24 cellular contexts compared by ENCODE assay signal in genomic region chr13:59121507-59121906, GRCh38.
"Had no signal": no experiment of that assay in that cellular context is flagged by ENCODE, and none has a peak within 500 bp of the region (broad histone marks: within the 10 kb centered on the region; RNA-seq: fewer than 3 reads in every experiment).

No MANE protein-coding gene starts in this region.

- H3K4me2 ChIP-seq: KMS-11 had no signal

- ATAC-seq: SK-N-SH treated with all-trans-retinoic acid at 6 μM for 48 hours had no signal

- H3K4me3 ChIP-seq: SJSA1 had no signal

- H3K9me3 ChIP-seq: SJSA1 had no signal

- DNase-seq: activated B cell treated with CpG ODN at 0.5 μM for 24 hours; activated CD4-positive, alpha-beta T cell treated with anti-CD3 and anti-CD28 coated beads for 1 hour; activated CD4-positive, alpha-beta T cell treated with anti-CD3 and anti-CD28 coated beads, Interleukin-2, amount 10 ng/mL, durations not matched to agents 24 days and 14 days; activated CD4-positive, alpha-beta T cell treated with anti-CD3 and anti-CD28 coated beads, Interleukin-2, amount 50 U/mL, for 48 hours; activated CD8-positive, alpha-beta memory T cell treated with anti-CD3 and anti-CD28 coated beads for 24 hours; activated gamma-delta T cell treated with Interleukin-2 at 50 U/mL for 16 hours; activated naive CD4-positive, alpha-beta T cell treated with anti-CD3 and anti-CD28 coated beads, Interleukin-2, amount 50 U/mL, for 16 hours; activated T-cell treated with anti-CD3 and anti-CD28 coated beads, Interleukin-2, amount 50 U/mL, for 48 hours; aorta; central memory CD4-positive, alpha-beta T cell; NCI-H1092 treated with DMSO at 0.1 percent for 48 hours; NCI-H1417 treated with DMSO at 0.1 percent for 48 hours; NCI-H1694; NCI-H2029; NCI-H2107; NCI-H2171 treated with DMSO at 0.1 percent for 48 hours; NCI-H345; NCI-H510A; NCI-H526 treated with DMSO at 0.1 percent for 48 hours; SHP77; T-helper 9 cell had no signal

- H3K36me3 ChIP-seq: SJSA1 had no signal

- H3K27ac ChIP-seq: KMS-11, SJSA1 had no signal

- H3K27me3 ChIP-seq: SJSA1 had no signal

- H3K9ac ChIP-seq: KMS-11 had no signal
